In genomic region chr10:88113232-88113631, GRCh38 we compare ENCODE assay signal across 11 cellular contexts.
DNase-seq lines count a peak whose midpoint lies in the region; ATAC-seq and TF ChIP-seq lines count a peak whose summit lies in the region.
"Had no signal": no experiment of that assay in that cellular context is flagged by ENCODE, and none has a peak within 500 bp of the region (broad histone marks: within the 10 kb centered on the region; RNA-seq: fewer than 3 reads in every experiment).

No MANE protein-coding gene starts in this region.

- H3K4me3 ChIP-seq in GM06990 (replicated peaks; ENCODE audit: low read depth, low read length): no peak overlapping the region
- no peak overlapping the region for H3K4me3 ChIP-seq in right cardiac atrium (ENCODE audit: low read length)
- H3K4me3 ChIP-seq in MG63: no peak overlapping the region

- 55% methylated on average over 1 of the region's 1 CpG for whole genome bisulfite sequencing in right cardiac atrium

- no peak overlapping the region for H3K27ac ChIP-seq in right cardiac atrium (ENCODE audit: low read length)

- POLR2A ChIA-PET in HEK293T (lab: Yijun Ruan, JAX): interaction anchor here (1.2 to 1.4 kb wide), 2 partner anchors 248 to 251 kb away, joined by 3 to 5 read pairs; no protein-coding TSS in a partner anchor

- no peaks in the 10 kb centered on the region for H3K27me3 ChIP-seq in GM06990 (replicated peaks; ENCODE audit: control insufficient read depth, insufficient read depth, low read length)
- H3K27me3 ChIP-seq in right cardiac atrium (ENCODE audit: control insufficient read depth, insufficient read depth): no peaks in the 10 kb centered on the region
- H3K27me3 ChIP-seq in MG63: no peaks in the 10 kb centered on the region

- CTCF ChIA-PET in HEK293T (lab: Yijun Ruan, JAX): interaction anchor here (0.7 to 1.9 kb wide), 2 partner anchors 133 to 275 kb away, joined by 3 to 5 read pairs; no protein-coding TSS in a partner anchor

- intact Hi-C loops in right cardiac atrium (cut with DNase I): loop anchor here in 3 of 4 donors (5.0 to 10.0 kb wide), 3 partner anchors 248 to 261 kb away; partner anchors contain the start of genes KLLN (in 1 of the 3) and PTEN (in 1 of the 3)

- peak; percentile 32 for ATAC-seq in HG02610 (IDR thresholded peaks at IDR 0.05; ENCODE audit: unreplicated experiment)
- ATAC-seq in right cardiac atrium: peak; percentile 47 to 52
- ATAC-seq in HG02885 (IDR thresholded peaks at IDR 0.05; ENCODE audit: poor library complexity, unreplicated experiment): no peak

- peak; percentile 73 for DNase-seq in GM06990 (ENCODE audit: extremely low read depth, insufficient read length)
- peak; percentile 69 for DNase-seq in NOMO-1 treated with dmso at 0.1 percent for 144 hours (lab: John Stamatoyannopoulos, UW; ENCODE audit: unreplicated experiment)
- DNase-seq in right cardiac atrium: peak; percentile 46 to 53 (median 47)
- DNase-seq in NCI-H526 treated with DMSO at 0.1 percent for 48 hours (lab: John Stamatoyannopoulos, UW): no peak
- DNase-seq in HEK293T (ENCODE audit: extremely low spot score): no peak
- DNase-seq in MG63: no peak
- DNase-seq: NCI-H524; stimulated activated CD4-positive, alpha-beta T cell treated with anti-CD3 and anti-CD28 coated beads, Interleukin-15, amount 100 ng/mL, for 24 hours; stimulated activated naive CD4-positive, alpha-beta T cell had no signal

- H3K9me3 ChIP-seq in right cardiac atrium (ENCODE audit: control insufficient read depth, low read length): no peaks in the 10 kb centered on the region
- H3K9me3 ChIP-seq in MG63: no peaks in the 10 kb centered on the region

- H3K36me3 ChIP-seq in GM06990 (ENCODE audit: control insufficient read depth, insufficient read depth, low read length) (no peaks in the 10 kb centered on the region), MG63 (no peaks in the 10 kb centered on the region)

- no peaks in the 10 kb centered on the region for H3K4me1 ChIP-seq in right cardiac atrium (ENCODE audit: control insufficient read depth, insufficient read depth, low read length)

- TF ChIP-seq CTCF in GM06990 (IDR thresholded peaks at IDR 0.05; ENCODE audit: insufficient read depth, low read length, poor library complexity, severe bottlenecking): no peak

TF ChIP-seq in HEK293T, 16 proteins besides CTCF, POLR2A, EP300 and RAD21:
- TF ChIP-seq ZNF384 (IDR thresholded peaks at IDR 0.05): no peak
- TF ChIP-seq HDGF (IDR thresholded peaks at IDR 0.05; ENCODE audit: borderline replicate concordance): no peak
- no peak for TF ChIP-seq ELF4 (IDR thresholded peaks at IDR 0.05)
- TF ChIP-seq ARNT (IDR thresholded peaks at IDR 0.05): no peak
- TF ChIP-seq FOXK2 (IDR thresholded peaks at IDR 0.05): no peak
- TF ChIP-seq SP1 (IDR thresholded peaks at IDR 0.05): no peak
- TF ChIP-seq FOXA1 (IDR thresholded peaks at IDR 0.05): no peak
- TF ChIP-seq LEF1 (IDR thresholded peaks at IDR 0.05; ENCODE audit: borderline replicate concordance): no peak

Comparison
In these comparisons a context has a peak if more than half of its experiments do, and no peak if none do; other contexts are left out.
1. DNase-seq: peak in GM06990 (single experiment), NOMO-1 treated with dmso at 0.1 percent for 144 hours (single experiment) and right cardiac atrium (3 of 3); none in NCI-H526 treated with DMSO at 0.1 percent for 48 hours (single experiment), HEK293T (single experiment) and MG63 (single experiment).